In genomic region chr12:58310368-58310767, GRCh38 we compare ENCODE assay signal across 16 cellular contexts.
DNase-seq lines count a peak whose midpoint lies in the region; ATAC-seq and TF ChIP-seq lines count a peak whose summit lies in the region.
"Had no signal": no experiment of that assay in that cellular context is flagged by ENCODE, and none has a peak within 500 bp of the region (broad histone marks: within the 10 kb centered on the region; RNA-seq: fewer than 3 reads in every experiment).

No MANE protein-coding gene starts in this region.

- intact Hi-C loops in dorsolateral prefrontal cortex (cut with DNase I): no loop called here

- H3K27me3 ChIP-seq in mesenchymal stem cell (ENCODE audit: control insufficient read depth in 1 of 2, insufficient read depth in 1 of 2, low read length in 2 of 2) (no peaks in the 10 kb centered on the region), dorsolateral prefrontal cortex (no peaks in the 10 kb centered on the region)

- H3K14ac ChIP-seq in mesenchymal stem cell (ENCODE audit: low read length in 2 of 2): no peak overlapping the region

- TF ChIP-seq CTCF in AG10803 (conservative IDR thresholded peaks at IDR 0.05; ENCODE audit: low read length): peak; percentile 20; the same call in 1 of the 2 replicates
- TF ChIP-seq CTCF in choroid plexus epithelial cell (conservative IDR thresholded peaks at IDR 0.05; ENCODE audit: low read depth, low read length): peak; percentile 35
- TF ChIP-seq CTCF in dorsolateral prefrontal cortex (IDR thresholded peaks at IDR 0.05 in 54 of 56, conservative IDR thresholded peaks at IDR 0.05 in 2 of 56; ENCODE audit: low read depth in 1 of 56, partially characterized antibody in 56 of 56): no peak

- H3K4me2 ChIP-seq in mesenchymal stem cell (ENCODE audit: low read length, poor library complexity, severe bottlenecking): no peak overlapping the region

- no peak overlapping the region for H2AFZ ChIP-seq in mesenchymal stem cell (ENCODE audit: low read depth, low read length)

- no peak overlapping the region for H3K4ac ChIP-seq in mesenchymal stem cell (ENCODE audit: low read depth in 1 of 2, low read length in 2 of 2)

- H3K9ac ChIP-seq in mesenchymal stem cell (ENCODE audit: low read length): peak overlapping the region; percentile 64

- peak overlapping the region; percentile 58 for H2BK5ac ChIP-seq in mesenchymal stem cell (ENCODE audit: low read depth, low read length, poor library complexity, severe bottlenecking)

- H3K27ac ChIP-seq in mesenchymal stem cell (ENCODE audit: low read length, poor library complexity, severe bottlenecking) (peak overlapping the region; percentile 88), dorsolateral prefrontal cortex (no peak overlapping the region)

- H3K23ac ChIP-seq in mesenchymal stem cell (ENCODE audit: low read length in 2 of 2): no peak overlapping the region

- peaks cover 10% of the 10 kb centered on the region for H3K9me3 ChIP-seq in mesenchymal stem cell (ENCODE audit: control insufficient read depth, low read length)

- H2AK5ac ChIP-seq in mesenchymal stem cell (ENCODE audit: low read length, severe bottlenecking): no peak overlapping the region

- H3K18ac ChIP-seq in mesenchymal stem cell (ENCODE audit: low read depth in 1 of 2, low read length in 2 of 2): no peak overlapping the region

- H2BK120ac ChIP-seq in mesenchymal stem cell (ENCODE audit: low read depth, low read length): no peak overlapping the region

- no peaks in the 10 kb centered on the region for H3K36me3 ChIP-seq in mesenchymal stem cell (ENCODE audit: control insufficient read depth in 1 of 2, insufficient read depth in 2 of 2, low read depth in 1 of 2, low read length in 2 of 2)

- no peak overlapping the region for H2BK12ac ChIP-seq in mesenchymal stem cell (ENCODE audit: low read length in 2 of 2)

- no peak overlapping the region for H2BK15ac ChIP-seq in mesenchymal stem cell (ENCODE audit: low read depth, poor library complexity, severe bottlenecking)

- H3K79me1 ChIP-seq in mesenchymal stem cell (replicated peaks; ENCODE audit: low read length, poor library complexity, severe bottlenecking): no peaks in the 10 kb centered on the region

- 90% methylated on average over 2 of the region's 4 CpGs for WGBS in mesenchymal stem cell

- DNase-seq in AG10803 (ENCODE audit: low read depth) (peak; percentile 35), LHCN-M2 (ENCODE audit: low read depth) (peak; percentile 78), choroid plexus epithelial cell (ENCODE audit: low read depth) (peak; percentile 92), mesenchymal stem cell (peak; percentile 80), globus pallidus (ENCODE audit: low spot score) (no peak), dorsolateral prefrontal cortex (no peak)
- DNase-seq in activated CD4-positive, alpha-beta T cell treated with anti-CD3 and anti-CD28 coated beads for 4 hours: no peak
- DNase-seq: activated CD8-positive, alpha-beta memory T cell treated with anti-CD3 and anti-CD28 coated beads, Interleukin-2, amount 50 U/mL, for 48 hours; C1 segment of cervical spinal cord; GF-D8; islet precursor cell; Kasumi-1; naive thymus-derived CD8-positive, alpha-beta T cell; RPMI8226; stimulated activated CD4-positive, alpha-beta T cell treated with anti-CD3 and anti-CD28 coated beads, Interleukin-15, amount 100 ng/mL, for 24 hours had no signal

- H3K4me3 ChIP-seq in AG10803 (ENCODE audit: low read length): no peak overlapping the region
- no peak overlapping the region for H3K4me3 ChIP-seq in choroid plexus epithelial cell (ENCODE audit: low read depth, low read length)
- H3K4me3 ChIP-seq in mesenchymal stem cell (ENCODE audit: insufficient read depth in 1 of 2, low read depth in 1 of 2, low read length in 2 of 2): no peak overlapping the region
- H3K4me3 ChIP-seq in dorsolateral prefrontal cortex: no peak overlapping the region

- no peak overlapping the region for H4K91ac ChIP-seq in mesenchymal stem cell (ENCODE audit: low read length)

- H4K8ac ChIP-seq in mesenchymal stem cell (ENCODE audit: low read length): no peak overlapping the region

- ATAC-seq in GM18858 (IDR thresholded peaks at IDR 0.05; ENCODE audit: unreplicated experiment): no peak
- ATAC-seq: naive thymus-derived CD8-positive, alpha-beta T cell had no signal

- H3K4me1 ChIP-seq in mesenchymal stem cell (ENCODE audit: control insufficient read depth, insufficient read depth, low read depth, low read length): peaks cover 4% of the 10 kb centered on the region

Comparison
In these comparisons a context has a peak if more than half of its experiments do, and no peak if none do; other contexts are left out.
1. DNase-seq: peak in AG10803 (single experiment), LHCN-M2 (single experiment), choroid plexus epithelial cell (single experiment) and mesenchymal stem cell (single experiment); none in globus pallidus (single experiment), dorsolateral prefrontal cortex (0 of 10) and activated CD4-positive, alpha-beta T cell treated with anti-CD3 and anti-CD28 coated beads for 4 hours (0 of 2).
2. CTCF ChIP-seq: peak in AG10803 (single experiment) and choroid plexus epithelial cell (single experiment); none in dorsolateral prefrontal cortex (0 of 56).